ENCODE assay signal across 10 cellular contexts in genomic region chr5:115349001-115349817, GRCh38. TPM values are rescaled to one million over a fixed set of nuclear protein-coding genes. Genes with fewer than 3 reads are reported as not detected.
DNase-seq lines count a peak whose midpoint lies in the region; ATAC-seq and TF ChIP-seq lines count a peak whose summit lies in the region.
"Had no signal": no experiment of that assay in that cellular context is flagged by ENCODE, and none has a peak within 500 bp of the region (broad histone marks: within the 10 kb centered on the region; RNA-seq: fewer than 3 reads in every experiment).

No MANE protein-coding gene starts in this region.

- ATAC-seq in left cardiac atrium (peak in 1 of 2 donors; percentile 95), HG02588 (IDR thresholded peaks at IDR 0.05; ENCODE audit: unreplicated experiment) (no peak)

- no peaks in the 10 kb centered on the region; the same call in 1 of the 2 replicates for H3K27me3 Mint-ChIP-seq in HFFc6 (ENCODE audit: insufficient read depth)

- no peak overlapping the region for H3K27ac ChIP-seq in ascending aorta
- H3K27ac ChIP-seq: thoracic aorta had no signal

- no peaks in the 10 kb centered on the region for H3K27me3 ChIP-seq in ascending aorta

- H3K36me3 Mint-ChIP-seq in HFFc6 (ENCODE audit: low read depth): no peaks in the 10 kb centered on the region

- no peaks in the 10 kb centered on the region for H3K36me3 ChIP-seq in ascending aorta
- H3K36me3 ChIP-seq: thoracic aorta had no signal

- peak overlapping the region; percentile 73 for H3K27ac Mint-ChIP-seq in HFFc6

- peaks cover 0 to 5% of the 10 kb centered on the region in 2 donors for H3K9me3 ChIP-seq in ascending aorta
- H3K9me3 ChIP-seq: thoracic aorta had no signal

- no peaks in the 10 kb centered on the region for H3K4me1 ChIP-seq in ascending aorta

- intact Hi-C loops in left cardiac atrium (cut with DNase I): no loop called here
- intact Hi-C loops in ascending aorta (cut with DNase I): no loop called here

- no peak overlapping the region for H3K4me3 ChIP-seq in ascending aorta
- H3K4me3 ChIP-seq: thoracic aorta had no signal

- TF ChIP-seq CTCF in HFFc6 (IDR thresholded peaks at IDR 0.05) (peak; percentile 56), ascending aorta (IDR thresholded peaks at IDR 0.05) (no peak)

- H3K4me3 Mint-ChIP-seq in HFFc6: peak overlapping the region; percentile 59

- H3K9me3 Mint-ChIP-seq in HFFc6: no peaks in the 10 kb centered on the region

- peaks cover 42% of the 10 kb centered on the region for H3K4me1 Mint-ChIP-seq in HFFc6 (ENCODE audit: low read depth)

- DNase-seq in A172 (ENCODE audit: low spot score) (peak; percentile 86), HFFc6 (peak; percentile 84), SW480 (ENCODE audit: low spot score) (peak; percentile 92), left cardiac atrium (peak; percentile 28), UCSD-AML1 (lab: John Stamatoyannopoulos, UW; ENCODE audit: unreplicated experiment) (no peak), ascending aorta (ENCODE audit: low spot score in 2 of 2) (no peak)
- DNase-seq in stimulated activated naive CD4-positive, alpha-beta T cell (lab: John Stamatoyannopoulos, UW): no peak
- DNase-seq: DND-41 had no signal

RNA-seq across cellular contexts. Expression of gene CCDC112, which starts 52.8 kb away (rescaled TPM):
- 18.0 and 23.3 TPM in 2 replicates for total RNA-seq in A172 (2014; rRNA removed; shearing (Covaris generic))
- 1 to 10 TPM; 3.7 to 6.9 (median 5.7) TPM for total RNA-seq in HFFc6 (2021; fragmentation: NEBNext Ultra II Directional; extraction: Animal tissue kit (Norgen Biotek cat#: 25700))
- total RNA-seq in left cardiac atrium (1 to 10 TPM; 3.0 to 4.1 TPM), ascending aorta (10.4 TPM)

Comparison
In these comparisons a context has a peak if more than half of its experiments do, and no peak if none do; other contexts are left out.
1. DNase-seq: peak in A172 (single experiment), HFFc6 (single experiment), SW480 (single experiment) and left cardiac atrium (single experiment); none in UCSD-AML1 (single experiment), stimulated activated naive CD4-positive, alpha-beta T cell (0 of 6) and ascending aorta (0 of 2).